ENCODE assay signal across 25 cellular contexts in genomic region chr14:59085207-59085739, GRCh38.
"Had no signal": no experiment of that assay in that cellular context is flagged by ENCODE, and none has a peak within 500 bp of the region (broad histone marks: within the 10 kb centered on the region; RNA-seq: fewer than 3 reads in every experiment).

No MANE protein-coding gene starts in this region.

- H3K4me3 ChIP-seq: esophagus squamous epithelium, gastrocnemius medialis, mucosa of descending colon, right lobe of liver, tibial artery, vagina had no signal

- H3K4me3 Mint-ChIP-seq: activated B cell treated with CpG ODN at 0.5 μM for 24 hours; activated CD4-positive, alpha-beta T cell treated with anti-CD3 and anti-CD28 coated beads for 36 hours; activated naive CD8-positive, alpha-beta T cell treated with anti-CD3 and anti-CD28 coated beads for 36 hours; endodermal cell; stimulated activated effector memory CD8-positive, alpha-beta T cell treated with anti-CD3 and anti-CD28 coated beads, Interleukin-12 subunit alpha, Interleukin-12 subunit beta, amount 100 ng/mL, for 72 hours; stimulated activated naive CD8-positive, alpha-beta T cell treated with anti-CD3 and anti-CD28 coated beads, Interleukin-15, amount 100 ng/mL, for 72 hours had no signal

- H3K9me3 ChIP-seq: esophagus squamous epithelium, gastrocnemius medialis, mucosa of descending colon, right lobe of liver, tibial artery, vagina had no signal

- H3K27me3 ChIP-seq: esophagus squamous epithelium, gastrocnemius medialis, right lobe of liver, vagina had no signal

- H3K9me3 Mint-ChIP-seq: activated B cell treated with CpG ODN at 0.5 μM for 24 hours; activated naive CD8-positive, alpha-beta T cell treated with anti-CD3 and anti-CD28 coated beads for 36 hours; endodermal cell; stimulated activated effector memory CD8-positive, alpha-beta T cell treated with anti-CD3 and anti-CD28 coated beads, Interleukin-12 subunit alpha, Interleukin-12 subunit beta, amount 100 ng/mL, for 72 hours; stimulated activated naive CD8-positive, alpha-beta T cell treated with anti-CD3 and anti-CD28 coated beads, Interleukin-15, amount 100 ng/mL, for 72 hours had no signal

- DNase-seq: activated B cell treated with CpG ODN at 0.5 μM for 24 hours; activated CD4-positive, alpha-beta T cell treated with anti-CD3 and anti-CD28 coated beads for 36 hours; activated CD4-positive, alpha-beta T cell treated with anti-CD3 and anti-CD28 coated beads, Interleukin-2, amount 50 U/mL, for 48 hours; activated naive CD4-positive, alpha-beta T cell treated with Interleukin-2 at 50 U/mL for 16 hours; activated naive CD8-positive, alpha-beta T cell treated with anti-CD3 and anti-CD28 coated beads for 36 hours; activated T-cell treated with anti-CD3 and anti-CD28 coated beads, Interleukin-2, amount 50 U/mL, for 48 hours; amygdala; cerebellar nuclear complex; cortex of kidney; endodermal cell; esophagus squamous epithelium; gastrocnemius medialis; hypothalamus; left colon; mesenchymal stem cell; mucosa of descending colon; posterior cingulate gyrus; right lobe of liver; small intestine; stimulated activated CD4-positive, alpha-beta T cell treated with anti-CD3 and anti-CD28 coated beads, Interleukin-2, amount 100 ng/mL, for 24 hours; stimulated activated naive CD8-positive, alpha-beta T cell treated with anti-CD3 and anti-CD28 coated beads, Interleukin-15, amount 100 ng/mL, for 72 hours; T-helper 9 cell; tibial artery had no signal

- H3K36me3 Mint-ChIP-seq: activated naive CD8-positive, alpha-beta T cell treated with anti-CD3 and anti-CD28 coated beads for 36 hours; stimulated activated effector memory CD8-positive, alpha-beta T cell treated with anti-CD3 and anti-CD28 coated beads, Interleukin-12 subunit alpha, Interleukin-12 subunit beta, amount 100 ng/mL, for 72 hours had no signal

- H3K27ac Mint-ChIP-seq: activated B cell treated with CpG ODN at 0.5 μM for 24 hours; activated CD4-positive, alpha-beta T cell treated with anti-CD3 and anti-CD28 coated beads for 36 hours; activated naive CD8-positive, alpha-beta T cell treated with anti-CD3 and anti-CD28 coated beads for 36 hours; endodermal cell; stimulated activated effector memory CD8-positive, alpha-beta T cell treated with anti-CD3 and anti-CD28 coated beads, Interleukin-12 subunit alpha, Interleukin-12 subunit beta, amount 100 ng/mL, for 72 hours had no signal

- ATAC-seq: activated CD4-positive, alpha-beta T cell treated with anti-CD3 and anti-CD28 coated beads for 36 hours; gastrocnemius medialis; left colon; mucosa of descending colon; right lobe of liver; stimulated activated effector memory CD8-positive, alpha-beta T cell treated with anti-CD3 and anti-CD28 coated beads, Interleukin-12 subunit alpha, Interleukin-12 subunit beta, amount 100 ng/mL, for 72 hours; stimulated activated naive CD8-positive, alpha-beta T cell treated with anti-CD3 and anti-CD28 coated beads, Interleukin-15, amount 100 ng/mL, for 72 hours had no signal

- H3K4me1 ChIP-seq: esophagus squamous epithelium, gastrocnemius medialis, right lobe of liver, tibial artery, vagina had no signal

- H3K36me3 ChIP-seq: esophagus squamous epithelium, gastrocnemius medialis, right lobe of liver, tibial artery, vagina had no signal

- H3K27ac ChIP-seq: esophagus squamous epithelium, gastrocnemius medialis, right lobe of liver, tibial artery, vagina had no signal

- H3K4me1 Mint-ChIP-seq: activated B cell treated with CpG ODN at 0.5 μM for 24 hours; activated CD4-positive, alpha-beta T cell treated with anti-CD3 and anti-CD28 coated beads for 36 hours; activated naive CD8-positive, alpha-beta T cell treated with anti-CD3 and anti-CD28 coated beads for 36 hours; stimulated activated effector memory CD8-positive, alpha-beta T cell treated with anti-CD3 and anti-CD28 coated beads, Interleukin-12 subunit alpha, Interleukin-12 subunit beta, amount 100 ng/mL, for 72 hours; stimulated activated naive CD8-positive, alpha-beta T cell treated with anti-CD3 and anti-CD28 coated beads, Interleukin-15, amount 100 ng/mL, for 72 hours had no signal
